1 cellular context compared by ENCODE assay signal in the genomic region with DNA sequence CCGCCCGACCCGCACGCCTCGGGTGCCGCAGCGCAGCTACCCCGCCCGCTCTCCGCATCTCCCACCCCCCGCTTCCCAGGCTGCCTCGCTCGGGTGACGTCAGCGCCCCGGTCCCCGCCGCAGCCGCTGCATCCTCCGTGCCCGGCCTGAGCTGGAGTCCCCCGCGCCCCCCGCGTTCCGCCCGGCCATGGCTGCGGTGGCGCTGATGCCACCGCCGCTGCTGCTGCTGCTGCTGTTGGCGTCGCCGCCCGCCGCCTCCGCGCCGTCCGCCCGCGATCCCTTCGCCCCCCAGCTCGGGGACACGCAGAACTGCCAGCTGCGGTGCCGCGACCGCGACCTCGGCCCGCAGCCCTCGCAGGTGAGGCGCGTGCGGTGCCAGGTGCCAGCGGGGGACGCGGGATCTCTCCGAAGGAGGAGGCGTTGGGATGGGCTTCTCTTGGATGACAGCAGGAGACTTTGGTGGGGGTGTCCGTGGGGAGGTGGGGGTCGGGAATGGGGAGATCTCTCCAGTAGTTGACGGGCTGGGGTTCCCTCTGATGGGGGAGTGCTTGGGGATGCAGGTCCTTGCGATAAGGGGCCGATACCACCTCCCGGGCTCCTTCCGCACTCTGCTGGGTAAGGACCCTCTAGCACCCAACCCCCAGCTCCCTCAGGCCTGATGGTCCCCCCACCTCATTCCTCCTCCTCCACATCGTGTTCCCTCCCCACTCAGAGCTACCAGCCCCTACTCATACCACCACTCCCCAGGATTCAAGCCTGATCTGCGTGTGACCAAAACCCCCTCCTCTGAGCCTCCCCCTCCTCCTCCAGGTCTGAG.
TF ChIP-seq lines count a peak whose summit lies in the region.

A gene (plus strand): TSS at position 99 of the 817 bp plus-strand sequence. CDS start 89 bp downstream, at position 188.

TF ChIP-seq in GM12878, 131 proteins besides CTCF, POLR2A, EP300 and RAD21 (continued from another document):
- TF ChIP-seq IRF4 (IDR thresholded peaks at IDR 0.05; ENCODE audit: low read depth, low read length), result no peak
